In the genomic region with DNA sequence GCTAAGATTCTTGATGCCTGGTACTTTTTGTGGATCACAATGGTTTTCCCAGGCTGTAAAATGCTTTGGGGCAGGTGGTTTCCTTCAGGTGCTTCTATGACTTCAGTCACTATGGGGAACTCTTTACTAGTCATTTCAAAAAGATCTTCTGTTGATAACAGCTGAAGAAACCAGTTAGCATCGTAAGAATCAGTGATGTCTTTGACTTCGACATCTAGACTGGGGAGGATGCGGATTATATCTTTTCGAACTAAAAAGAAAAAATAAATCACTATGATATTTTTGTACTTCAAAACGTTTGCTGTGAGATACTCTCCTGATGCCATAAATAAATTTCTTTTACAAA, we compare ENCODE assay signal across 18 cellular contexts.
"Had no signal": no experiment of that assay in that cellular context is flagged by ENCODE, and none has a peak within 500 bp of the region (broad histone marks: within the 10 kb centered on the region; RNA-seq: fewer than 3 reads in every experiment).

No MANE protein-coding gene starts in this region.

- H3K27ac ChIP-seq: body of pancreas, heart left ventricle, prostate gland, right lobe of liver, SJCRH30, spleen, upper lobe of left lung had no signal

- H3K9me3 Mint-ChIP-seq: nephron; stimulated activated naive B cell treated with anti-CD40 and anti-IgM and Interleukin-4, amounts not matched to agents 10 μg/mL and 1 μg/mL and 100 μg/mL, for 72 hours had no signal

- H3K36me3 ChIP-seq: heart left ventricle, prostate gland, right lobe of liver, SJCRH30, spleen, upper lobe of left lung had no signal

- H3K4me1 ChIP-seq: body of pancreas, heart left ventricle, prostate gland, right lobe of liver, SJCRH30, spleen, upper lobe of left lung had no signal

- H3K27me3 ChIP-seq: body of pancreas, right lobe of liver, SJCRH30, spleen, upper lobe of left lung had no signal

- H3K27me3 Mint-ChIP-seq: stimulated activated naive B cell treated with anti-CD40 and anti-IgM and Interleukin-4, amounts not matched to agents 10 μg/mL and 1 μg/mL and 100 μg/mL, for 72 hours had no signal

- FAIRE-seq: frontal cortex had no signal

- H3K4me1 Mint-ChIP-seq: nephron; stimulated activated naive B cell treated with anti-CD40 and anti-IgM and Interleukin-4, amounts not matched to agents 10 μg/mL and 1 μg/mL and 100 μg/mL, for 72 hours had no signal

- H3K36me3 Mint-ChIP-seq: stimulated activated naive B cell treated with anti-CD40 and anti-IgM and Interleukin-4, amounts not matched to agents 10 μg/mL and 1 μg/mL and 100 μg/mL, for 72 hours had no signal

- ATAC-seq: body of pancreas; heart left ventricle; left colon; right lobe of liver; stimulated activated naive B cell treated with anti-CD40 and anti-IgM and Interleukin-4, amounts not matched to agents 10 μg/mL and 1 μg/mL and 100 μg/mL, for 72 hours had no signal

- DNase-seq: activated CD4-positive, alpha-beta T cell treated with anti-CD3 and anti-CD28 coated beads for 4 hours; amniotic stem cell; body of pancreas; central memory CD4-positive, alpha-beta T cell; cortex of kidney; effector CD8-positive, alpha-beta T cell; heart left ventricle; left colon; right lobe of liver; SJCRH30; spleen; stimulated activated naive B cell treated with anti-CD40 and anti-IgM and Interleukin-4, amounts not matched to agents 10 μg/mL and 1 μg/mL and 100 μg/mL, for 72 hours; T-helper 9 cell; upper lobe of left lung had no signal

- H3K4me3 Mint-ChIP-seq: nephron; stimulated activated naive B cell treated with anti-CD40 and anti-IgM and Interleukin-4, amounts not matched to agents 10 μg/mL and 1 μg/mL and 100 μg/mL, for 72 hours had no signal

- H3K27ac Mint-ChIP-seq: nephron; stimulated activated naive B cell treated with anti-CD40 and anti-IgM and Interleukin-4, amounts not matched to agents 10 μg/mL and 1 μg/mL and 100 μg/mL, for 72 hours had no signal

- H3K4me3 ChIP-seq: body of pancreas, heart left ventricle, lung, prostate gland, right lobe of liver, SJCRH30, spleen, upper lobe of left lung had no signal

- H3K9me3 ChIP-seq: body of pancreas, heart left ventricle, prostate gland, right lobe of liver, SJCRH30, spleen, upper lobe of left lung had no signal
